ENCODE assay signal across 14 cellular contexts in genomic region chr6:96794980-96795379, GRCh38. TPM values are rescaled to one million over a fixed set of nuclear protein-coding genes. Genes with fewer than 3 reads are reported as not detected.
DNase-seq lines count a peak whose midpoint lies in the region; ATAC-seq, FAIRE-seq and TF ChIP-seq lines count a peak whose summit lies in the region.
"Had no signal": no experiment of that assay in that cellular context is flagged by ENCODE, and none has a peak within 500 bp of the region (broad histone marks: within the 10 kb centered on the region; RNA-seq: fewer than 3 reads in every experiment).

No MANE protein-coding gene starts in this region.

- ATAC-seq in GM21825 (IDR thresholded peaks at IDR 0.05; ENCODE audit: unreplicated experiment): peak; percentile 25
- ATAC-seq in HG03354 (IDR thresholded peaks at IDR 0.05; ENCODE audit: poor library complexity, severe bottlenecking, unreplicated experiment): peak; percentile 25
- no peak for ATAC-seq in esophagus mucosa
- ATAC-seq: activated CD8-positive, alpha-beta T cell treated with anti-CD3 and anti-CD28 coated beads for 36 hours; gastroesophageal sphincter; T-helper 17 cell had no signal

- H3K27ac ChIP-seq in coronary artery: no peak overlapping the region
- H3K27ac ChIP-seq: gastroesophageal sphincter, PC-9 had no signal

- no peak for FAIRE-seq in HTR-8/SVneo (lab: Jason Lieb, UNC)

- H3K4me3 ChIP-seq in GM12865 (ENCODE audit: low read depth, low read length) (0 out of 2 replicates have a peak overlapping the region, but pooled peaks have one; percentile 12), coronary artery (no peak overlapping the region)
- H3K4me3 ChIP-seq: gastroesophageal sphincter, PC-9 had no signal

- no peak for TF ChIP-seq CTCF in GM12865 (IDR thresholded peaks at IDR 0.05; ENCODE audit: insufficient read depth, low read depth, low read length, missing control alignments)
- TF ChIP-seq CTCF in coronary artery (IDR thresholded peaks at IDR 0.05): no peak

- DNase-seq in GM12865 (ENCODE audit: low read depth) (no peak), fibroblast of gingiva (ENCODE audit: low read depth) (peak; percentile 3), NCI-H774 (lab: John Stamatoyannopoulos, UW) (no peak), HTR-8/SVneo (ENCODE audit: insufficient read length, low spot score) (no peak), coronary artery (ENCODE audit: low spot score) (no peak)
- DNase-seq: activated CD8-positive, alpha-beta T cell treated with anti-CD3 and anti-CD28 coated beads for 36 hours; activated naive CD4-positive, alpha-beta T cell treated with Interleukin-2 at 50 U/mL for 16 hours; cortex of kidney; PC-9; T-helper 17 cell had no signal

RNA-seq across cellular contexts. Expression of gene GPR63, which starts 42.3 kb away (rescaled TPM):
- 0.32 TPM for total RNA-seq in esophagus mucosa
